In genomic region chr15:72155635-72156616, GRCh38 we compare ENCODE assay signal across 8 cellular contexts. TPM values are rescaled to one million over a fixed set of nuclear protein-coding genes. Genes with fewer than 3 reads are reported as not detected.
DNase-seq lines count a peak whose midpoint lies in the region; ATAC-seq and TF ChIP-seq lines count a peak whose summit lies in the region.

No MANE protein-coding gene starts in this region.

- POLR2A ChIA-PET in activated CD8-positive, alpha-beta T cell treated with anti-CD3 and anti-CD28 coated beads, Interleukin-2, amount 10 ng/mL, durations not matched to agents 7 days and 5 days (lab: Charles Lee): no interaction called here

- no peaks in the 10 kb centered on the region for H3K4me1 ChIP-seq in effector memory CD4-positive, alpha-beta T cell (ENCODE audit: control insufficient read depth, insufficient read depth, low read length, poor library complexity, severe bottlenecking)

- CTCF ChIA-PET in activated CD8-positive, alpha-beta T cell treated with anti-CD3 and anti-CD28 coated beads, Interleukin-2, amount 10 ng/mL, durations not matched to agents 7 days and 5 days (lab: Charles Lee): interaction anchor here (0.5 to 2.9 kb wide), 28 partner anchors 8 to 412 kb away, joined by 3 to 39 read pairs (median 4); partner anchors contain the start of genes MYO9A and SENP8

- H3K9me3 Mint-ChIP-seq in activated CD8-positive, alpha-beta T cell treated with anti-CD3 and anti-CD28 coated beads, Interleukin-2, amount 10 ng/mL, durations not matched to agents 7 days and 5 days (ENCODE audit: insufficient read depth): no peaks in the 10 kb centered on the region

- peaks cover 8% of the 10 kb centered on the region for H3K27me3 Mint-ChIP-seq in activated CD8-positive, alpha-beta T cell treated with anti-CD3 and anti-CD28 coated beads, Interleukin-2, amount 10 ng/mL, durations not matched to agents 7 days and 5 days (ENCODE audit: low read depth)

- H3K4me3 Mint-ChIP-seq in activated CD8-positive, alpha-beta T cell treated with anti-CD3 and anti-CD28 coated beads, Interleukin-2, amount 10 ng/mL, durations not matched to agents 7 days and 5 days: peak overlapping the region; percentile 67

- H3K27me3 ChIP-seq in effector memory CD4-positive, alpha-beta T cell (replicated peaks; ENCODE audit: control insufficient read depth, insufficient read depth, low read length, poor library complexity, severe bottlenecking): no peaks in the 10 kb centered on the region

- no peak overlapping the region for H3K27ac ChIP-seq in effector memory CD4-positive, alpha-beta T cell (ENCODE audit: insufficient read depth, low read length, poor library complexity, severe bottlenecking)

- DNase-seq in NCI-H82 (lab: John Stamatoyannopoulos, UW) (peak; percentile 91), lung microvascular endothelial cell (ENCODE audit: low read depth in 2 of 2) (peak; percentile 78 to 83)
- peak; percentile 89 for DNase-seq in activated CD8-positive, alpha-beta T cell treated with anti-CD3 and anti-CD28 coated beads, Interleukin-2, amount 10 ng/mL, durations not matched to agents 7 days and 5 days
- DNase-seq in effector memory CD4-positive, alpha-beta T cell: peak; percentile 48 to 66 (median 54)
- DNase-seq in stimulated activated CD4-positive, alpha-beta T cell treated with anti-CD3 and anti-CD28 coated beads, TNF-alpha, amount 100 ng/mL, for 4 hours (ENCODE audit: low read depth in 3 of 3): peak; percentile 67 to 72 (median 71)

- ATAC-seq in HG03521 (IDR thresholded peaks at IDR 0.05; ENCODE audit: unreplicated experiment) (peak; percentile 62), GM21381 (IDR thresholded peaks at IDR 0.05; ENCODE audit: unreplicated experiment) (no peak)
- ATAC-seq in activated CD8-positive, alpha-beta T cell treated with anti-CD3 and anti-CD28 coated beads, Interleukin-2, amount 10 ng/mL, durations not matched to agents 7 days and 5 days: peak; percentile 96

- peak overlapping the region; percentile 35 for H3K27ac Mint-ChIP-seq in activated CD8-positive, alpha-beta T cell treated with anti-CD3 and anti-CD28 coated beads, Interleukin-2, amount 10 ng/mL, durations not matched to agents 7 days and 5 days

- H3K36me3 ChIP-seq in effector memory CD4-positive, alpha-beta T cell (ENCODE audit: control insufficient read depth, insufficient read depth, low read length): no peaks in the 10 kb centered on the region

- peaks cover 3% of the 10 kb centered on the region for H3K4me1 Mint-ChIP-seq in activated CD8-positive, alpha-beta T cell treated with anti-CD3 and anti-CD28 coated beads, Interleukin-2, amount 10 ng/mL, durations not matched to agents 7 days and 5 days (ENCODE audit: low read depth)

- H3K9me3 ChIP-seq in effector memory CD4-positive, alpha-beta T cell (ENCODE audit: control insufficient read depth, low read length): no peaks in the 10 kb centered on the region

- peak overlapping the region; percentile 44 for H3K4me3 ChIP-seq in effector memory CD4-positive, alpha-beta T cell (ENCODE audit: insufficient read depth, low read depth, low read length, poor library complexity, severe bottlenecking)

- peak; percentile 88 for TF ChIP-seq CTCF in GM12874 (IDR thresholded peaks at IDR 0.05; ENCODE audit: insufficient read depth, low read depth, low read length)

- no peaks in the 10 kb centered on the region for H3K36me3 Mint-ChIP-seq in activated CD8-positive, alpha-beta T cell treated with anti-CD3 and anti-CD28 coated beads, Interleukin-2, amount 10 ng/mL, durations not matched to agents 7 days and 5 days (ENCODE audit: low read depth)

RNA-seq across cellular contexts. Expression of gene SENP8, which starts 37.7 kb away (rescaled TPM):
- 1 to 10 TPM; 1.3 to 1.6 TPM for total RNA-seq in activated CD8-positive, alpha-beta T cell treated with anti-CD3 and anti-CD28 coated beads, Interleukin-2, amount 10 ng/mL, durations not matched to agents 7 days and 5 days
- total RNA-seq in lung microvascular endothelial cell: 1.1 and 1.2 TPM in 2 replicates

RNA-seq across cellular contexts. Expression of gene MYO9A, which starts 38.0 kb away (rescaled TPM):
- 10 to 100 TPM; 19.0 to 21.3 TPM for total RNA-seq in activated CD8-positive, alpha-beta T cell treated with anti-CD3 and anti-CD28 coated beads, Interleukin-2, amount 10 ng/mL, durations not matched to agents 7 days and 5 days
- total RNA-seq in lung microvascular endothelial cell: 17.0 and 23.2 TPM in 2 replicates

RNA-seq across cellular contexts. Expression of gene GRAMD2A, which starts 41.7 kb away (rescaled TPM):
- total RNA-seq in activated CD8-positive, alpha-beta T cell treated with anti-CD3 and anti-CD28 coated beads, Interleukin-2, amount 10 ng/mL, durations not matched to agents 7 days and 5 days: under 1 TPM in 1 of 2 experiments, not detected in 1; 0.10 TPM
- under 0.01 TPM in 1 of 2 replicates, not detected in the other for total RNA-seq in lung microvascular endothelial cell
